ENCODE assay signal across 29 cellular contexts in genomic region chr3:63693351-63693750, GRCh38. TPM values are rescaled to one million over a fixed set of nuclear protein-coding genes. Genes with fewer than 3 reads are reported as not detected.
"Had no signal": no experiment of that assay in that cellular context is flagged by ENCODE, and none has a peak within 500 bp of the region (broad histone marks: within the 10 kb centered on the region; RNA-seq: fewer than 3 reads in every experiment).

No MANE protein-coding gene starts in this region.

- H3K27ac ChIP-seq: stomach, suprapubic skin, testis, thoracic aorta, thyroid gland, tibial artery, tibial nerve, transverse colon, upper lobe of left lung, upper lobe of right lung, uterus, vagina had no signal

- H3K4me1 ChIP-seq: stomach, suprapubic skin, testis, thyroid gland, tibial artery, tibial nerve, transverse colon, upper lobe of left lung, upper lobe of right lung, uterus, vagina had no signal

- ATAC-seq: stimulated activated effector memory CD8-positive, alpha-beta T cell treated with anti-CD3 and anti-CD28 coated beads, Interleukin-12 subunit alpha, Interleukin-12 subunit beta, amount 100 ng/mL, for 72 hours; stimulated activated memory B cell treated with anti-CD40 and anti-IgM and Interleukin-4, amounts not matched to agents 10 μg/mL and 1 μg/mL and 100 μg/mL, for 72 hours; stimulated activated naive B cell treated with anti-CD40 and anti-IgM and Interleukin-4, amounts not matched to agents 10 μg/mL and 1 μg/mL and 100 μg/mL, for 72 hours; stimulated activated naive CD8-positive, alpha-beta T cell treated with anti-CD3 and anti-CD28 coated beads, Interleukin-15, amount 100 ng/mL, for 72 hours; stimulated activated naive CD8-positive, alpha-beta T cell treated with anti-CD3 and anti-CD28 coated beads, Interleukin-15, Interleukin-2, amounts not matched to agents 100 U/mL and 50 U/mL, for 24 hours; upper lobe of right lung had no signal

- FAIRE-seq: urothelium cell line had no signal

- DNase-seq: stimulated activated CD4-positive, alpha-beta T cell treated with anti-CD3 and anti-CD28 coated beads, Interleukin-2, amount 100 ng/mL, for 48 hours; stimulated activated CD4-positive, alpha-beta T cell treated with anti-CD3 and anti-CD28 coated beads, Interleukin-4, amount 100 ng/mL, for 1 hour; stimulated activated CD4-positive, alpha-beta T cell treated with anti-CD3 and anti-CD28 coated beads, Interleukin-4, amount 100 ng/mL, for 24 hours; stimulated activated CD4-positive, alpha-beta T cell treated with anti-CD3 and anti-CD28 coated beads, Interleukin-4, amount 100 ng/mL, for 4 hours; stimulated activated CD8-positive, alpha-beta memory T cell treated with anti-CD3 and anti-CD28 coated beads, Interleukin-4, amount 100 ng/mL, for 48 hours; stimulated activated naive B cell treated with anti-CD40 and anti-IgM and Interleukin-4, amounts not matched to agents 10 μg/mL and 1 μg/mL and 100 μg/mL, for 72 hours; stimulated activated naive CD4-positive, alpha-beta T cell; stimulated activated naive CD4-positive, alpha-beta T cell treated with Interleukin-2 at 50 U/mL for 16 hours; stimulated activated naive CD8-positive, alpha-beta T cell treated with anti-CD3 and anti-CD28 coated beads, Interleukin-15, amount 100 ng/mL, for 72 hours; stimulated activated naive CD8-positive, alpha-beta T cell treated with anti-CD3 and anti-CD28 coated beads, Interleukin-15, Interleukin-2, amounts not matched to agents 100 U/mL and 50 U/mL, for 24 hours; stomach; testis; thyroid gland; tibial artery; transverse colon; upper lobe of left lung; upper lobe of right lung; uterus had no signal

- H3K36me3 ChIP-seq: stomach, suprapubic skin, thoracic aorta, thyroid gland, tibial artery, tibial nerve, transverse colon, upper lobe of left lung, upper lobe of right lung, uterus, vagina had no signal

- H3K27me3 ChIP-seq: stomach, suprapubic skin, testis, thyroid gland, tibial artery, tibial nerve, transverse colon, upper lobe of left lung, upper lobe of right lung, uterus, vagina had no signal

- H3K4me3 ChIP-seq: stomach, suprapubic skin, testis, thoracic aorta, thyroid gland, tibial artery, tibial nerve, transverse colon, upper lobe of left lung, upper lobe of right lung, uterus, vagina had no signal

RNA-seq across cellular contexts. Expression of gene SNTN, which starts 40.9 kb away (rescaled TPM):
- total RNA-seq: stomach, subcutaneous adipose tissue, suprapubic skin, temporal lobe, testis, thoracic aorta, thyroid gland, tibial nerve, transverse colon, upper lobe of right lung, ureter, urinary bladder, vagina had no signal
- polyA plus RNA-seq: stomach, urinary bladder had no signal
